In genomic region chr7:136049117-136049516, GRCh38 we compare ENCODE assay signal across 19 cellular contexts.
"Had no signal": no experiment of that assay in that cellular context is flagged by ENCODE, and none has a peak within 500 bp of the region (broad histone marks: within the 10 kb centered on the region; RNA-seq: fewer than 3 reads in every experiment).

No MANE protein-coding gene starts in this region.

- H3K9me3 ChIP-seq: MG63, SJCRH30, SK-N-SH had no signal

- H3K4me1 ChIP-seq: SJCRH30 had no signal

- H3K27me3 ChIP-seq: MG63, SJCRH30 had no signal

- H3K9ac ChIP-seq: SK-N-SH had no signal

- H3K27ac ChIP-seq: SJCRH30 had no signal

- H3K36me3 ChIP-seq: MG63, SJCRH30 had no signal

- DNase-seq: activated B cell treated with CpG ODN at 0.5 μM for 24 hours; activated CD4-positive, alpha-beta T cell treated with anti-CD3 and anti-CD28 coated beads for 1 hour; activated CD4-positive, alpha-beta T cell treated with anti-CD3 and anti-CD28 coated beads, Interleukin-2, amount 10 ng/mL, durations not matched to agents 24 days and 14 days; activated CD4-positive, alpha-beta T cell treated with anti-CD3 and anti-CD28 coated beads, Interleukin-2, amount 50 U/mL, for 48 hours; activated CD8-positive, alpha-beta memory T cell treated with anti-CD3 and anti-CD28 coated beads, Interleukin-2, amount 10 ng/mL, durations not matched to agents 7 days and 5 days; activated gamma-delta T cell; activated naive CD4-positive, alpha-beta T cell treated with anti-CD3 and anti-CD28 coated beads for 36 hours; activated T-cell treated with anti-CD3 and anti-CD28 coated beads, Interleukin-2, amount 50 U/mL, for 4 hours; central memory CD4-positive, alpha-beta T cell; MG63; NCI-H1105; NCI-H1436; NCI-H1694 treated with DMSO at 0.1 percent for 48 hours; NCI-H2081; NCI-H446; NCI-H524; SJCRH30; SK-N-SH; T-helper 1 cell had no signal

- H3K4me2 ChIP-seq: SK-N-SH had no signal

- H3K4me3 ChIP-seq: MG63, SJCRH30 had no signal
